33 cellular contexts compared by ENCODE assay signal in the genomic region with DNA sequence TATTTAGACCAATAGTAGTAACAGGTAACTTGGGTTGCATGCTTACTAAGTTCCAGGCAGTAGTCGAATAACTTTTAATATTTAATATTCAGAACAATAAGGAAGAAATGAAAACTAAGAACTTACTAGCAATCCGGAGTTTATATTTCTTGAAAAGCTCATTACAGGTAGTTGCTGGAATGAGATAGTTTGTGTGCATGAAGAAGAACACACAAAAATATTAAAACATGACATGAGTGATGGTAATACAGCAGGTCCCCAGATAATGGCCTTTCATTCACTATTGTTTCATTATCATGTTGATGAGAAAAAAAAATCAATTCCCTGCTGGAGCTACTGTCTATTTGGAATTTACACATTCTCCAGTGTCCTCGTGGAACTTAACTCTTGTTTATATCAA.
"Had no signal": no experiment of that assay in that cellular context is flagged by ENCODE, and none has a peak within 500 bp of the region (broad histone marks: within the 10 kb centered on the region; RNA-seq: fewer than 3 reads in every experiment).

No MANE protein-coding gene starts in this region.

- FAIRE-seq: astrocyte, bronchial epithelial cell, colon had no signal

- H3K4me1 ChIP-seq: ascending aorta, breast epithelium had no signal

- H3K9me3 ChIP-seq: adrenal gland, ascending aorta, breast epithelium had no signal

- ATAC-seq: activated naive CD4-positive, alpha-beta T cell treated with anti-CD3 and anti-CD28 coated beads, Interleukin-2, amount 50 U/mL, for 72 hours; activated naive CD8-positive, alpha-beta T cell treated with anti-CD3 and anti-CD28 coated beads, Interleukin-2, amount 50 U/mL, for 24 hours; activated T-cell treated with anti-CD3 and anti-CD28 coated beads, Interleukin-2, amount 50 U/mL, for 4 hours; activated T-cell treated with anti-CD3 and anti-CD28 coated beads, Interleukin-2, amount 50 U/mL, for 72 hours; activated T-helper 17 cell treated with anti-CD3 and anti-CD28 coated beads, Interleukin-2, amount 50 U/mL, for 72 hours had no signal

- H3K4me3 ChIP-seq: adrenal gland, ascending aorta, breast epithelium, cardiac muscle cell had no signal

- H3K27ac ChIP-seq: adrenal gland, ascending aorta, brain microvascular endothelial cell, breast epithelium, cardiac muscle cell had no signal

- H3K27me3 ChIP-seq: adrenal gland, ascending aorta, brain microvascular endothelial cell, breast epithelium, cardiac muscle cell had no signal

- H3K36me3 ChIP-seq: adrenal gland, ascending aorta, breast epithelium, cardiac muscle cell had no signal

- DNase-seq: activated effector memory CD4-positive, alpha-beta T cell treated with anti-CD3 and anti-CD28 coated beads, Interleukin-2, amount 50 U/mL, for 16 hours; activated effector memory CD4-positive, alpha-beta T cell treated with Interleukin-2 at 50 U/mL for 16 hours; activated gamma-delta T cell; activated gamma-delta T cell treated with Interleukin-2 at 50 U/mL for 16 hours; activated naive CD4-positive, alpha-beta T cell; activated naive CD4-positive, alpha-beta T cell treated with anti-CD3 and anti-CD28 coated beads for 36 hours; activated naive CD4-positive, alpha-beta T cell treated with anti-CD3 and anti-CD28 coated beads, Interleukin-2, amount 10 ng/mL, durations not matched to agents 7 days and 5 days; activated naive CD4-positive, alpha-beta T cell treated with anti-CD3 and anti-CD28 coated beads, Interleukin-2, amount 50 U/mL, for 16 hours; activated naive CD4-positive, alpha-beta T cell treated with Interleukin-2 at 50 U/mL for 16 hours; activated naive CD8-positive, alpha-beta T cell treated with anti-CD3 and anti-CD28 coated beads for 36 hours; activated naive CD8-positive, alpha-beta T cell treated with anti-CD3 and anti-CD28 coated beads, Interleukin-2, amount 10 ng/mL, durations not matched to agents 7 days and 5 days; activated naive CD8-positive, alpha-beta T cell treated with anti-CD3 and anti-CD28 coated beads, Interleukin-2, amount 50 U/mL, for 24 hours; activated T-cell treated with anti-CD3 and anti-CD28 coated beads, Interleukin-2, amount 50 U/mL, for 24 hours; activated T-cell treated with anti-CD3 and anti-CD28 coated beads, Interleukin-2, amount 50 U/mL, for 4 hours; activated T-cell treated with anti-CD3 and anti-CD28 coated beads, Interleukin-2, amount 50 U/mL, for 48 hours; activated T-cell treated with anti-CD3 and anti-CD28 coated beads, Interleukin-2, amount 50 U/mL, for 72 hours; adrenal gland; amniotic stem cell; amygdala; anterior cingulate cortex; aorta; brain microvascular endothelial cell; caudate nucleus; central memory CD4-positive, alpha-beta T cell; cerebellar nuclear complex had no signal
